ENCODE assay signal across 8 cellular contexts in the genomic region with DNA sequence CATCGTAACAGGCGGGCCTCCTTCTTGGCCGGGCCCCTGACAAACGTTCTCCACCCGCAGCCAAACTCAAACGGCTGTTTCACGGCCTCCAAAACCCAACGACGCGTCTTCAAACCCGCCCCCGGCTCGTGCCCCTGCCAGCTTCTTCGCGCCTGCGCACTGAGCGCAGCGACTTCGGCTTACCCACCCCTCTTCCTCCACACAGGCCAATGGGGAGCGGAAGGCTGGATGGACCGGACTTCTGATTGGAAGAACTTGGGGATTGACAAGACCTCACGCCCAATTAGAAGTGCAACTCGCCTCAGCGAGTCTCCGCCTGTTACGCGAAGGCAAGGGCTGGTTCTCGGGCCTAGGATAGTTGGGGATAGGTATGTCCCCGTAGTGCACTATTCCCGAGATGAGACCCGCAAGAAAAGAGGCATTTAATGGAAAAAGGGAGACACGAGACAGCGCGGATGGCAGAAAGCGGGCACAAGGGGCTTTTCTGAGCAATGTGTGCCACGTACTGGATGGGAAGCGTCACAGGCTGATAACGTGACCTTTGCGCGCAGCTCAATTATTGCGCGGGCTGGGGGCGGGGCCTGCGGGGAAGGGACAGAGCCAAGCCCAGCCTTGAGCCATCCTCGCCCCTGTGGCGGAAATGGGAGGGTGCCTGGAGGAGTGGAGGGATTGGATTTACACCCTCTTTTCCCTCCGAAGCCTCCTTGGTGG. TPM values are rescaled to one million over a fixed set of nuclear protein-coding genes. Genes with fewer than 3 reads are reported as not detected.
DNase-seq lines count a peak whose midpoint lies in the region; ATAC-seq, FAIRE-seq and TF ChIP-seq lines count a peak whose summit lies in the region.

LAPTM4A (minus strand) TSS at position 111 of the 711 bp plus-strand sequence; CDS start at position 3, 108 bp downstream.

- ATAC-seq in GM21528 (IDR thresholded peaks at IDR 0.05; ENCODE audit: low FRiP score, unreplicated experiment) = peak; percentile 97

- H3K27ac ChIP-seq in OCI-LY3 (ENCODE audit: low read length) = peak within 1 kb of the TSS; percentile 75
- peak within 1 kb of the TSS; percentile 94 for H3K27ac ChIP-seq in endothelial cell of umbilical vein (ENCODE audit: insufficient read depth, low read depth, low read length)

- peak; percentile 97 for DNase-seq in DMS114 treated with DMSO at 0.1 percent for 48 hours (lab: John Stamatoyannopoulos, UW; ENCODE audit: unreplicated experiment)
- peak; percentile 88 for DNase-seq in HuH-7.5 (ENCODE audit: low spot score)
- DNase-seq in activated CD8-positive, alpha-beta memory T cell treated with anti-CD3 and anti-CD28 coated beads, Interleukin-2, amount 50 U/mL, for 48 hours = peak; percentile 97
- DNase-seq in endothelial cell of umbilical vein (ENCODE audit: low read depth, low spot score) = peak; percentile 100
- peak; percentile 99 for DNase-seq in midbrain (lab: John Stamatoyannopoulos, UW)
- peak; percentile 90 to 96 for DNase-seq in stimulated activated CD8-positive, alpha-beta memory T cell treated with anti-CD3 and anti-CD28 coated beads, Interleukin-2, amount 100 ng/mL, for 1 hour (ENCODE audit: low read depth in 2 of 2)

- POLR2A ChIA-PET in endothelial cell of umbilical vein (lab: Charles Lee) = interaction anchor here (1.0 to 3.6 kb wide), 2 partner anchors 17 to 36 kb away, joined by 3 to 14 read pairs; no protein-coding TSS in a partner anchor

- peak; percentile 38 for TF ChIP-seq POLR2A in endothelial cell of umbilical vein (IDR thresholded peaks at IDR 0.05; ENCODE audit: low read depth, low read length)

- H3K79me2 ChIP-seq in OCI-LY3 (ENCODE audit: low read length) = peaks cover 45% of the 10 kb centered on the region
- peaks cover 44% of the 10 kb centered on the region for H3K79me2 ChIP-seq in endothelial cell of umbilical vein (ENCODE audit: control insufficient read depth, insufficient read depth, low read length)

- peaks cover 21% of the 10 kb centered on the region for H4K20me1 ChIP-seq in OCI-LY3 (ENCODE audit: insufficient read depth, low read length)
- H4K20me1 ChIP-seq in endothelial cell of umbilical vein (replicated peaks; ENCODE audit: control insufficient read depth, extremely low read depth, insufficient read depth, low read length) = no peaks in the 10 kb centered on the region

- H3K9me1 ChIP-seq in endothelial cell of umbilical vein (replicated peaks; ENCODE audit: control insufficient read depth, extremely low read depth, insufficient read depth, low read length) = no peaks in the 10 kb centered on the region

- dilution Hi-C loops in endothelial cell of umbilical vein (cut with MboI; ENCODE audit: extremely low pct_ligation_motif_present, low sequenced_read_pairs) = no loop called here

- intact Hi-C loops in endothelial cell of umbilical vein (cut with micrococcal nuclease) = loop anchor here (1.0 to 5.0 kb wide), 5 partner anchors 9 to 301 kb away; partner anchors contain the start of gene PUM2

- no peaks in the 10 kb centered on the region for H3K36me3 ChIP-seq in OCI-LY3 (replicated peaks; ENCODE audit: low read depth, low read length)
- no peaks in the 10 kb centered on the region for H3K36me3 ChIP-seq in endothelial cell of umbilical vein (ENCODE audit: control insufficient read depth in 2 of 2, extremely low read depth in 1 of 2, insufficient read depth in 2 of 2, low read length in 2 of 2)

- FAIRE-seq in endothelial cell of umbilical vein (lab: Jason Lieb, UNC) = peak; percentile 96

- H3K4me1 ChIP-seq in OCI-LY3 (ENCODE audit: low read length) (peaks cover 18% of the 10 kb centered on the region), endothelial cell of umbilical vein (ENCODE audit: control insufficient read depth, extremely low read depth, insufficient read depth, low read length) (peaks cover 34% of the 10 kb centered on the region)

- H3K9me3 ChIP-seq in OCI-LY3 (ENCODE audit: insufficient read depth, low read length) (no peaks in the 10 kb centered on the region), endothelial cell of umbilical vein (replicated peaks; ENCODE audit: control insufficient read depth, insufficient read depth, low read length) (no peaks in the 10 kb centered on the region)

- TF ChIP-seq CTCF in OCI-LY3 (IDR thresholded peaks at IDR 0.05; ENCODE audit: low read depth, low read length) (no peak), endothelial cell of umbilical vein (IDR thresholded peaks at IDR 0.05; ENCODE audit: extremely low read depth in 1 of 2, insufficient read depth in 1 of 2, low read depth in 1 of 2, low read length in 2 of 2) (no peak)

- peak within 1 kb of the TSS; percentile 95 for H2AFZ ChIP-seq in OCI-LY3 (ENCODE audit: low read depth, low read length)
- peak within 1 kb of the TSS; percentile 94 for H2AFZ ChIP-seq in endothelial cell of umbilical vein (ENCODE audit: low read depth, low read length)

- H3K27me3 ChIP-seq in OCI-LY3 (ENCODE audit: low read depth, low read length) = peaks cover 6% of the 10 kb centered on the region
- H3K27me3 ChIP-seq in endothelial cell of umbilical vein (ENCODE audit: control insufficient read depth in 2 of 2, insufficient read depth in 2 of 2, low read length in 2 of 2) = peaks cover 10% of the 10 kb centered on the region in 2 experiments

- H3K4me2 ChIP-seq in OCI-LY3 (ENCODE audit: low read length) (peak within 1 kb of the TSS; percentile 94), endothelial cell of umbilical vein (ENCODE audit: insufficient read depth, low read length) (peak within 1 kb of the TSS; percentile 91)

- H3K9ac ChIP-seq in OCI-LY3 (ENCODE audit: low read length) (peak within 1 kb of the TSS; percentile 84), endothelial cell of umbilical vein (replicated peaks; ENCODE audit: extremely low read depth, insufficient read depth, low read length) (peak within 1 kb of the TSS; percentile 94)

- CTCF ChIA-PET in endothelial cell of umbilical vein (lab: Charles Lee) = interaction anchor here (0.6 to 12.6 kb wide), 15 partner anchors 8 to 173 kb away, joined by 3 to 146 read pairs (median 7); partner anchors contain the start of genes MATN3 and SDC1

- no TSS peak for BruUV-seq in endothelial cell of umbilical vein (replicated peaks; lab: Mats Ljungman, UMichigan)

- H3K4me3 ChIP-seq in OCI-LY3 (ENCODE audit: low read length) (peak within 1 kb of the TSS; percentile 95), endothelial cell of umbilical vein (replicated peaks in 1 of 3; ENCODE audit: insufficient read depth in 1 of 3, low read depth in 1 of 3, low read length in 3 of 3) (peak within 1 kb of the TSS; percentile 51 to 97 (median 83))

TF ChIP-seq in endothelial cell of umbilical vein, 7 proteins besides CTCF, POLR2A, EP300 and RAD21:
- TF ChIP-seq EZH2 (IDR thresholded peaks at IDR 0.05; ENCODE audit: borderline replicate concordance, low read depth, low read length, severe bottlenecking) (no peak), MYC (IDR thresholded peaks at IDR 0.05; ENCODE audit: low read depth, low read length) (no peak), GATA2 (IDR thresholded peaks at IDR 0.05; ENCODE audit: insufficient read depth, insufficient read length, low read depth, low read length) (no peak), POLR2AphosphoS5 (IDR thresholded peaks at IDR 0.05; ENCODE audit: insufficient read depth, low read depth, low read length) (no peak), JUN (IDR thresholded peaks at IDR 0.05; ENCODE audit: borderline replicate concordance, insufficient read depth, insufficient read length, low read depth) (no peak), MAX (IDR thresholded peaks at IDR 0.05; ENCODE audit: insufficient read depth, insufficient read length) (no peak), FOS (IDR thresholded peaks at IDR 0.05; ENCODE audit: borderline replicate concordance, insufficient read depth, low read length) (no peak)

RNA-seq across cellular contexts. Expression of gene LAPTM4A, which starts in this region (rescaled TPM):
- total RNA-seq in endothelial cell of umbilical vein = 154 and 155 TPM in 2 replicates
- polyA plus RNA-seq in endothelial cell of umbilical vein = 371 and 427 TPM in 2 replicates
- polyA plus RNA-seq in endothelial cell of umbilical vein (2011; cell fraction: cytosol; rRNA removed) = 258 and 260 TPM in 2 replicates
- polyA plus RNA-seq in endothelial cell of umbilical vein (2011; cell fraction: nucleus; rRNA removed) = 103 and 116 TPM in 2 replicates
- 276 and 280 TPM in 2 replicates for polyA plus RNA-seq in endothelial cell of umbilical vein (2012)
- 197 and 215 TPM in 2 replicates for polyA minus RNA-seq in endothelial cell of umbilical vein
- 40.1 TPM for polyA minus RNA-seq in endothelial cell of umbilical vein (2011; cell fraction: cytosol; rRNA and poly(A)+ RNA removed)
- 55.1 and 67.3 TPM in 2 replicates for polyA minus RNA-seq in endothelial cell of umbilical vein (2011; cell fraction: nucleus; rRNA and poly(A)+ RNA removed)

Comparison
In these comparisons a context has a peak if more than half of its experiments do, and no peak if none do; other contexts are left out.
1. Peak in every context shown above with its lines: DNase-seq, ATAC-seq, H3K4me3 ChIP-seq and H3K27ac ChIP-seq.